31 cellular contexts compared by ENCODE assay signal in the genomic region with DNA sequence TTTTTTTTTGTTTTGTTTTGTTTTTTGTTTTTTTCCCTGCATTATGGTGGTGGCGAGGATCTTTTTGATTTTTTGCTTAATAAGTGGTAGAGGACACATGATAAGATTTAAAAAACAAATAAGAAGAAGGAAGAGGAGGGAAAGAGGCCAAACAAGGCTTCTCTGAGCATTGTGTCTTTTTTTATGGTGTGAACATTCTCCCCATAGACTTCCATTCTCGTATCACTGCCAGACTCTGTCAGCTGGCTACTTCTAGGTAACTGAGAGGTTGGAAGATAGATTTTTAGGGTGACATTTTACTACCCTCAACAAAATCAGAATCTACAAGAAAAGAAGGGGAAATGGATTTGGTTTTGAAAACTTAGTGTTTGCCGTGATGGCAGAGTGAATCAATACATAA. TPM values are rescaled to one million over a fixed set of nuclear protein-coding genes. Genes with fewer than 3 reads are reported as not detected.
"Had no signal": no experiment of that assay in that cellular context is flagged by ENCODE, and none has a peak within 500 bp of the region (broad histone marks: within the 10 kb centered on the region; RNA-seq: fewer than 3 reads in every experiment).

No MANE protein-coding gene starts in this region.

- H3K36me3 ChIP-seq: brain microvascular endothelial cell, SJCRH30, WERI-Rb-1 had no signal

- H3K9me3 ChIP-seq: SJCRH30 had no signal

- H3K4me1 ChIP-seq: SJCRH30 had no signal

- H3K4me3 ChIP-seq: SJCRH30, SK-N-MC had no signal

- H3K27ac ChIP-seq: brain microvascular endothelial cell, SJCRH30, SK-N-MC, WERI-Rb-1 had no signal

- H3K27me3 ChIP-seq: brain microvascular endothelial cell, SJCRH30 had no signal

- DNase-seq: activated CD4-positive, alpha-beta memory T cell treated with anti-CD3 and anti-CD28 coated beads, Interleukin-2, amount 10 ng/mL, durations not matched to agents 7 days and 5 days; activated CD4-positive, alpha-beta T cell treated with anti-CD3 and anti-CD28 coated beads for 1 hour; activated CD4-positive, alpha-beta T cell treated with anti-CD3 and anti-CD28 coated beads for 48 hours; activated CD4-positive, CD25-positive, alpha-beta regulatory T cell; activated CD8-positive, alpha-beta memory T cell treated with anti-CD3 and anti-CD28 coated beads for 24 hours; activated CD8-positive, alpha-beta memory T cell treated with anti-CD3 and anti-CD28 coated beads, Interleukin-2, amount 10 ng/mL, durations not matched to agents 7 days and 5 days; activated CD8-positive, alpha-beta memory T cell treated with anti-CD3 and anti-CD28 coated beads, Interleukin-2, amount 50 U/mL, for 48 hours; activated effector memory CD4-positive, alpha-beta T cell treated with Interleukin-2 at 50 U/mL for 16 hours; activated naive CD4-positive, alpha-beta T cell treated with anti-CD3 and anti-CD28 coated beads, Interleukin-2, amount 10 ng/mL, durations not matched to agents 7 days and 5 days; activated naive CD8-positive, alpha-beta T cell treated with anti-CD3 and anti-CD28 coated beads, Interleukin-2, amount 50 U/mL, for 24 hours; activated T-cell treated with anti-CD3 and anti-CD28 coated beads, Interleukin-2, amount 50 U/mL, for 48 hours; anterior cingulate cortex; brain microvascular endothelial cell; Karpas-422; KBM-7; NCI-H1105; NCI-H1417 treated with DMSO at 0.1 percent for 48 hours; NCI-H187 treated with DMSO at 0.1 percent for 48 hours; NCI-H2081; NCI-H2171 treated with DMSO at 0.1 percent for 48 hours; NCI-H446; NCI-H510A treated with DMSO at 0.1 percent for 48 hours; NCI-H82; SHP77; SJCRH30; T1000; WERI-Rb-1 had no signal

RNA-seq across cellular contexts. Expression of a gene that starts 3.8 kb away (rescaled TPM):
- total RNA-seq: activated CD4-positive, alpha-beta memory T cell treated with anti-CD3 and anti-CD28 coated beads, Interleukin-2, amount 10 ng/mL, durations not matched to agents 7 days and 5 days; activated CD8-positive, alpha-beta memory T cell treated with anti-CD3 and anti-CD28 coated beads, Interleukin-2, amount 10 ng/mL, durations not matched to agents 7 days and 5 days; MCF 10A; T-helper 1 cell treated with Interleukin-12 subunit alpha and Interleukin-12 subunit beta and Interleukin-4 antibody, amounts not matched to agents 30 ng/mL and 1 ng/mL, for 36 hours; T-helper 2 cell treated with Interferon-gamma antibody and Interleukin-4, amounts not matched to agents 100 ng/mL and 5 ng/mL, for 36 hours had no signal
